Comparison of ENCODE assay signal across 1 cellular context in genomic region chr7:129225206-129225930, GRCh38.
TF ChIP-seq lines count a peak whose summit lies in the region.

No MANE protein-coding gene starts in this region.

TF ChIP-seq in K562, 482 proteins besides CTCF, POLR2A, EP300 and RAD21 (continued from another document and continues in another):
- TF ChIP-seq, protein P1, sequence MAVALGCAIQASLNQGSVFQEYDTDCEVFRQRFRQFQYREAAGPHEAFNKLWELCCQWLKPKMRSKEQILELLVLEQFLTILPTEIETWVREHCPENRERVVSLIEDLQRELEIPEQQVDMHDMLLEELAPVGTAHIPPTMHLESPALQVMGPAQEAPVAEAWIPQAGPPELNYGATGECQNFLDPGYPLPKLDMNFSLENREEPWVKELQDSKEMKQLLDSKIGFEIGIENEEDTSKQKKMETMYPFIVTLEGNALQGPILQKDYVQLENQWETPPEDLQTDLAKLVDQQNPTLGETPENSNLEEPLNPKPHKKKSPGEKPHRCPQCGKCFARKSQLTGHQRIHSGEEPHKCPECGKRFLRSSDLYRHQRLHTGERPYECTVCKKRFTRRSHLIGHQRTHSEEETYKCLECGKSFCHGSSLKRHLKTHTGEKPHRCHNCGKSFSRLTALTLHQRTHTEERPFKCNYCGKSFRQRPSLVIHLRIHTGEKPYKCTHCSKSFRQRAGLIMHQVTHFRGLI (CRISPR knock-in tag; IDR thresholded peaks at IDR 0.05): no peak
- TF ChIP-seq SMARCA4 (IDR thresholded peaks at IDR 0.05) (0 out of 2 replicates have a peak, but pooled peaks have one; percentile 15), ZNF695 (CRISPR knock-in tag; IDR thresholded peaks at IDR 0.05) (no peak), MEF2A (IDR thresholded peaks at IDR 0.05; ENCODE audit: control insufficient read depth, low read depth, low read length) (no peak), RBM17 (IDR thresholded peaks at IDR 0.05; ENCODE audit: borderline replicate concordance, low read depth, low read length) (no peak), C11orf30 (IDR thresholded peaks at IDR 0.05; ENCODE audit: low read depth) (no peak), HDAC1 (IDR thresholded peaks at IDR 0.05) (no peak), CXXC5 (CRISPR knock-in tag; IDR thresholded peaks at IDR 0.05) (peak; percentile 47), NR4A1 (CRISPR knock-in tag; IDR thresholded peaks at IDR 0.05) (no peak), NR4A1 (tag; IDR thresholded peaks at IDR 0.05) (0 out of 2 replicates have a peak, but pooled peaks have one; percentile 15), ATF3 (IDR thresholded peaks at IDR 0.05) (no peak), ATF3 (CRISPR knock-in tag; conservative IDR thresholded peaks at IDR 0.05) (no peak), BRF2 (IDR thresholded peaks at IDR 0.05; ENCODE audit: borderline replicate concordance, insufficient read depth, insufficient read length) (no peak), ZNF184 (CRISPR knock-in tag; IDR thresholded peaks at IDR 0.05) (0 out of 2 replicates have a peak, but pooled peaks have one; percentile 40), KLF1 (tag; IDR thresholded peaks at IDR 0.05) (no peak), IRF2 (CRISPR knock-in tag; IDR thresholded peaks at IDR 0.05) (no peak), STAT5B (CRISPR knock-in tag; IDR thresholded peaks at IDR 0.05) (no peak), BRD4 (IDR thresholded peaks at IDR 0.05) (no peak), TCFL5 (CRISPR knock-in tag; conservative IDR thresholded peaks at IDR 0.05) (no peak), ZBTB7A (IDR thresholded peaks at IDR 0.05; ENCODE audit: borderline replicate concordance, control insufficient read depth, low read depth, low read length) (no peak), IRF9 (tag; IDR thresholded peaks at IDR 0.05) (no peak), SMAD3 (CRISPR knock-in tag; conservative IDR thresholded peaks at IDR 0.05) (no peak), SLC30A9 (CRISPR knock-in tag; IDR thresholded peaks at IDR 0.05) (no peak), ZNF174 (CRISPR knock-in tag; IDR thresholded peaks at IDR 0.05) (no peak), ZNF197 (CRISPR knock-in tag; IDR thresholded peaks at IDR 0.05; ENCODE audit: low read depth) (no peak), BACH1 (tag; IDR thresholded peaks at IDR 0.05) (no peak), POLR2G (IDR thresholded peaks at IDR 0.05; ENCODE audit: low read depth, low read length) (no peak; the same call in 1 of the 2 replicates), ILF3 (IDR thresholded peaks at IDR 0.05; ENCODE audit: borderline replicate concordance) (peak; percentile 28; the same call in 1 of the 2 replicates), ZNF274 (IDR thresholded peaks at IDR 0.05; ENCODE audit: borderline replicate concordance, low read depth, low read length) (no peak), ZBTB49 (CRISPR knock-in tag; IDR thresholded peaks at IDR 0.05; ENCODE audit: borderline replicate concordance) (peak; percentile 87; the same call in 1 of the 2 replicates), TSHZ1 (CRISPR knock-in tag; IDR thresholded peaks at IDR 0.05) (no peak), MCM3 (IDR thresholded peaks at IDR 0.05) (no peak), POLR3A (IDR thresholded peaks at IDR 0.05; ENCODE audit: borderline replicate concordance, extremely low read depth, insufficient read depth, insufficient read length) (no peak), ZBTB5 (IDR thresholded peaks at IDR 0.05) (no peak), RBBP5 (IDR thresholded peaks at IDR 0.05; ENCODE audit: borderline replicate concordance, insufficient read depth, low read length, poor library complexity, severe bottlenecking) (peak; percentile 72), DNMT1 (IDR thresholded peaks at IDR 0.05) (no peak), CSDE1 (IDR thresholded peaks at IDR 0.05) (no peak), ZNF24 (IDR thresholded peaks at IDR 0.05) (peak; percentile 67), CHCHD3 (CRISPR knock-in tag; IDR thresholded peaks at IDR 0.05) (no peak), ZNF436 (CRISPR knock-in tag; IDR thresholded peaks at IDR 0.05) (no peak), NELFE (IDR thresholded peaks at IDR 0.05; ENCODE audit: insufficient read depth, insufficient read length) (no peak)
- TF ChIP-seq, protein P2, sequence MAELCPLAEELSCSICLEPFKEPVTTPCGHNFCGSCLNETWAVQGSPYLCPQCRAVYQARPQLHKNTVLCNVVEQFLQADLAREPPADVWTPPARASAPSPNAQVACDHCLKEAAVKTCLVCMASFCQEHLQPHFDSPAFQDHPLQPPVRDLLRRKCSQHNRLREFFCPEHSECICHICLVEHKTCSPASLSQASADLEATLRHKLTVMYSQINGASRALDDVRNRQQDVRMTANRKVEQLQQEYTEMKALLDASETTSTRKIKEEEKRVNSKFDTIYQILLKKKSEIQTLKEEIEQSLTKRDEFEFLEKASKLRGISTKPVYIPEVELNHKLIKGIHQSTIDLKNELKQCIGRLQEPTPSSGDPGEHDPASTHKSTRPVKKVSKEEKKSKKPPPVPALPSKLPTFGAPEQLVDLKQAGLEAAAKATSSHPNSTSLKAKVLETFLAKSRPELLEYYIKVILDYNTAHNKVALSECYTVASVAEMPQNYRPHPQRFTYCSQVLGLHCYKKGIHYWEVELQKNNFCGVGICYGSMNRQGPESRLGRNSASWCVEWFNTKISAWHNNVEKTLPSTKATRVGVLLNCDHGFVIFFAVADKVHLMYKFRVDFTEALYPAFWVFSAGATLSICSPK (IDR thresholded peaks at IDR 0.05; ENCODE audit: borderline replicate concordance): no peak
- TF ChIP-seq, protein P3, sequence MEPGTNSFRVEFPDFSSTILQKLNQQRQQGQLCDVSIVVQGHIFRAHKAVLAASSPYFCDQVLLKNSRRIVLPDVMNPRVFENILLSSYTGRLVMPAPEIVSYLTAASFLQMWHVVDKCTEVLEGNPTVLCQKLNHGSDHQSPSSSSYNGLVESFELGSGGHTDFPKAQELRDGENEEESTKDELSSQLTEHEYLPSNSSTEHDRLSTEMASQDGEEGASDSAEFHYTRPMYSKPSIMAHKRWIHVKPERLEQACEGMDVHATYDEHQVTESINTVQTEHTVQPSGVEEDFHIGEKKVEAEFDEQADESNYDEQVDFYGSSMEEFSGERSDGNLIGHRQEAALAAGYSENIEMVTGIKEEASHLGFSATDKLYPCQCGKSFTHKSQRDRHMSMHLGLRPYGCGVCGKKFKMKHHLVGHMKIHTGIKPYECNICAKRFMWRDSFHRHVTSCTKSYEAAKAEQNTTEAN (CRISPR knock-in tag; IDR thresholded peaks at IDR 0.05): peak; percentile 82; the same call in 1 of the 2 replicates
- TF ChIP-seq, protein P4, sequence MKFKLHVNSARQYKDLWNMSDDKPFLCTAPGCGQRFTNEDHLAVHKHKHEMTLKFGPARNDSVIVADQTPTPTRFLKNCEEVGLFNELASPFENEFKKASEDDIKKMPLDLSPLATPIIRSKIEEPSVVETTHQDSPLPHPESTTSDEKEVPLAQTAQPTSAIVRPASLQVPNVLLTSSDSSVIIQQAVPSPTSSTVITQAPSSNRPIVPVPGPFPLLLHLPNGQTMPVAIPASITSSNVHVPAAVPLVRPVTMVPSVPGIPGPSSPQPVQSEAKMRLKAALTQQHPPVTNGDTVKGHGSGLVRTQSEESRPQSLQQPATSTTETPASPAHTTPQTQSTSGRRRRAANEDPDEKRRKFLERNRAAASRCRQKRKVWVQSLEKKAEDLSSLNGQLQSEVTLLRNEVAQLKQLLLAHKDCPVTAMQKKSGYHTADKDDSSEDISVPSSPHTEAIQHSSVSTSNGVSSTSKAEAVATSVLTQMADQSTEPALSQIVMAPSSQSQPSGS (CRISPR knock-in tag; IDR thresholded peaks at IDR 0.05): no peak
- TF ChIP-seq, protein P5, sequence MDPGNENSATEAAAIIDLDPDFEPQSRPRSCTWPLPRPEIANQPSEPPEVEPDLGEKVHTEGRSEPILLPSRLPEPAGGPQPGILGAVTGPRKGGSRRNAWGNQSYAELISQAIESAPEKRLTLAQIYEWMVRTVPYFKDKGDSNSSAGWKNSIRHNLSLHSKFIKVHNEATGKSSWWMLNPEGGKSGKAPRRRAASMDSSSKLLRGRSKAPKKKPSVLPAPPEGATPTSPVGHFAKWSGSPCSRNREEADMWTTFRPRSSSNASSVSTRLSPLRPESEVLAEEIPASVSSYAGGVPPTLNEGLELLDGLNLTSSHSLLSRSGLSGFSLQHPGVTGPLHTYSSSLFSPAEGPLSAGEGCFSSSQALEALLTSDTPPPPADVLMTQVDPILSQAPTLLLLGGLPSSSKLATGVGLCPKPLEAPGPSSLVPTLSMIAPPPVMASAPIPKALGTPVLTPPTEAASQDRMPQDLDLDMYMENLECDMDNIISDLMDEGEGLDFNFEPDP (CRISPR knock-in tag; IDR thresholded peaks at IDR 0.05): no peak
